In the genomic region with DNA sequence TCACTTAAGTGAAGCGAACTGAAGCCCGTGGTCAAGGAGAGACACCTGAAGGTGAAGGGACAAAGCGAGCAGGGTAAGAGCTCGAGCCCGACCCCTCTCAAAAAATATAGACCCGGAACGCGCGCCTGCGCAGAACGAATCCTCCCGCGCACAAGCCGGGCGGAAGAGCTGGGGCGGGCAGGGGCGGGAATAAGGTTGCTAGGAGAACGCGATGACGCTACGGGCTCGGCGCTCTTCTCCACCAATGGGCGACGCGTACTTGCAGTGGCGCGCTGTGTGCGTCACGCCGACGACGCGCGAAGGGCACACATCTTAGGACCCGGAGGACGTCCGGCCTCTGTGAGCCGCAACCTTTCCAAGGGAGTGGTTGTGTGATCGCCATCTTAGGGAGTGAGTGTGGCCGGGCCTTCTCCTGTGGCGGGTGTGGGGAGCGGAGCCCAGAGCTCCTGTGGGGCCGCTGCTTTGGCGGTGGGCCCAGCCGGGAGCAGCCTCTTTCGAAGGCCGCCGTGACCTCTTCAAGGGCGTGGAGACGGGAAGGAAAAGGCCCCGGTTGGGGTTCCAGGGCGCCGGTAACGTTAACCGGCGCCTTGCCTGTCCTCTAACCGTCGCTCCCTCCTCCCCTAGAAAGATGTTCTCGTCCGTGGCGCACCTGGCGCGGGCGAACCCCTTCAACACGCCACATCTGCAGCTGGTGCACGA, we compare ENCODE assay signal across 8 cellular contexts. TPM values are rescaled to one million over a fixed set of nuclear protein-coding genes. Genes with fewer than 3 reads are reported as not detected.
DNase-seq lines count a peak whose midpoint lies in the region; ATAC-seq and TF ChIP-seq lines count a peak whose summit lies in the region.

A gene (plus strand): TSS at position 336 of the 699 bp plus-strand sequence. CDS start 293 bp downstream, at position 629.

- TF ChIP-seq CTCF in DOHH2 (IDR thresholded peaks at IDR 0.05; ENCODE audit: low read depth, low read length, poor library complexity, severe bottlenecking) (no peak), GM23338 (conservative IDR thresholded peaks at IDR 0.05; ENCODE audit: low read depth in 2 of 2) (peak in 1 of 2 experiments; percentile 22; a peak in 2 of 4 replicates)

- H3K36me3 Mint-ChIP-seq in GM23338 (ENCODE audit: low read depth) = peaks cover 45% of the 10 kb centered on the region
- peaks cover 0 to 26% (median 9%) of the 10 kb centered on the region in 5 donors for H3K36me3 Mint-ChIP-seq in naive thymus-derived CD4-positive, alpha-beta T cell
- peaks cover 12 to 24% of the 10 kb centered on the region in 2 donors for H3K36me3 Mint-ChIP-seq in stimulated activated naive B cell treated with anti-CD40 and anti-IgM and Interleukin-4, amounts not matched to agents 10 μg/mL and 1 μg/mL and 100 μg/mL, for 72 hours

- peaks cover 50% of the 10 kb centered on the region for H3K36me3 ChIP-seq in DOHH2 (ENCODE audit: control insufficient read depth, low read length)
- peaks cover 32% of the 10 kb centered on the region for H3K36me3 ChIP-seq in GM23338 (ENCODE audit: insufficient read depth)
- H3K36me3 ChIP-seq in naive thymus-derived CD4-positive, alpha-beta T cell (ENCODE audit: control insufficient read depth in 2 of 3, insufficient read depth in 3 of 3, low read length in 3 of 3) = peaks cover 0 to 28% (median 11%) of the 10 kb centered on the region in 3 experiments

- H3K27ac ChIP-seq in DOHH2 (ENCODE audit: low read depth, low read length) (peak within 1 kb of the TSS; percentile 71), GM23338 (ENCODE audit: low read depth) (peak within 1 kb of the TSS; percentile 91)
- H3K27ac ChIP-seq in naive thymus-derived CD4-positive, alpha-beta T cell (ENCODE audit: low read depth, low read length) = peak within 1 kb of the TSS; percentile 95

- H4K20me1 ChIP-seq in DOHH2 (ENCODE audit: control insufficient read depth, insufficient read depth, low read depth, low read length) (peaks cover 34% of the 10 kb centered on the region; the same call in 1 of the 2 replicates), GM23338 (replicated peaks; ENCODE audit: insufficient read depth) (peaks cover 41% of the 10 kb centered on the region)

- H3K79me2 ChIP-seq in DOHH2 (ENCODE audit: control insufficient read depth, low read length) = peaks cover 57% of the 10 kb centered on the region
- peaks cover 45% of the 10 kb centered on the region for H3K79me2 ChIP-seq in GM23338 (replicated peaks; ENCODE audit: insufficient read depth)

- H3K4me3 ChIP-seq in DOHH2 (ENCODE audit: low read length) (peak within 1 kb of the TSS; percentile 88), GM23338 (peak within 1 kb of the TSS; percentile 80)
- H3K4me3 ChIP-seq in naive thymus-derived CD4-positive, alpha-beta T cell (ENCODE audit: low read length) = peak within 1 kb of the TSS; percentile 80

- no peaks in the 10 kb centered on the region for H3K9me3 Mint-ChIP-seq in GM23338
- no peaks in the 10 kb centered on the region for H3K9me3 Mint-ChIP-seq in naive thymus-derived CD4-positive, alpha-beta T cell
- no peaks in the 10 kb centered on the region for H3K9me3 Mint-ChIP-seq in stimulated activated naive B cell treated with anti-CD40 and anti-IgM and Interleukin-4, amounts not matched to agents 10 μg/mL and 1 μg/mL and 100 μg/mL, for 72 hours

- H3K9me2 ChIP-seq in DOHH2 (replicated peaks; ENCODE audit: control insufficient read depth, low read length) (no peaks in the 10 kb centered on the region), GM23338 (ENCODE audit: insufficient read depth) (no peaks in the 10 kb centered on the region)

- H3K4me2 ChIP-seq in DOHH2 (ENCODE audit: low read length) = peak within 1 kb of the TSS; percentile 84
- H3K4me2 ChIP-seq in GM23338 = peak within 1 kb of the TSS; percentile 80

- H3K4me3 Mint-ChIP-seq in GM23338 = peak within 1 kb of the TSS; percentile 97
- H3K4me3 Mint-ChIP-seq in naive thymus-derived CD4-positive, alpha-beta T cell = peak within 1 kb of the TSS; percentile 88 to 99 (median 96)
- H3K4me3 Mint-ChIP-seq in stimulated activated naive B cell treated with anti-CD40 and anti-IgM and Interleukin-4, amounts not matched to agents 10 μg/mL and 1 μg/mL and 100 μg/mL, for 72 hours = peak within 1 kb of the TSS; percentile 94 to 95

- peak within 1 kb of the TSS; percentile 25; the same call in 1 of the 2 replicates for H2AFZ ChIP-seq in GM23338

- intact Hi-C loops in naive thymus-derived CD4-positive, alpha-beta T cell (cut with micrococcal nuclease) = loop anchor here (1.0 to 10.0 kb wide), 13 partner anchors 26 to 1687 kb away; a partner anchor contains a TSS

- H3K4me1 ChIP-seq in DOHH2 (ENCODE audit: control insufficient read depth, low read length) (peaks cover 26% of the 10 kb centered on the region), GM23338 (ENCODE audit: insufficient read depth) (peaks cover 5% of the 10 kb centered on the region)
- H3K4me1 ChIP-seq in naive thymus-derived CD4-positive, alpha-beta T cell (ENCODE audit: control insufficient read depth in 2 of 2, insufficient read depth in 2 of 2, low read length in 2 of 2) = peaks cover 17 to 22% of the 10 kb centered on the region in 2 donors

- DNase-seq in GM23338 (ENCODE audit: low spot score) (peak; percentile 97), LHCN-M2 (ENCODE audit: low read depth) (peak; percentile 98), RPMI8226 (peak; percentile 98), fibroblast of gingiva (ENCODE audit: low read depth) (peak; percentile 99)
- peak; percentile 90 to 93 for DNase-seq in activated T-helper 1 cell treated with anti-CD3 and anti-CD28 coated beads, Interleukin-2, amount 50 U/mL, for 16 hours (ENCODE audit: low read depth in 1 of 2, low spot score in 1 of 2)
- DNase-seq in naive thymus-derived CD4-positive, alpha-beta T cell = peak; percentile 79 to 96 (median 92)
- DNase-seq in stimulated activated naive B cell treated with anti-CD40 and anti-IgM and Interleukin-4, amounts not matched to agents 10 μg/mL and 1 μg/mL and 100 μg/mL, for 72 hours = peak; percentile 91

- H3K27ac Mint-ChIP-seq in GM23338 = peak within 1 kb of the TSS; percentile 99
- H3K27ac Mint-ChIP-seq in naive thymus-derived CD4-positive, alpha-beta T cell = peak within 1 kb of the TSS; percentile 98 to 100 (median 99)
- H3K27ac Mint-ChIP-seq in stimulated activated naive B cell treated with anti-CD40 and anti-IgM and Interleukin-4, amounts not matched to agents 10 μg/mL and 1 μg/mL and 100 μg/mL, for 72 hours = peak within 1 kb of the TSS; percentile 99

- CTCF ChIA-PET in naive thymus-derived CD4-positive, alpha-beta T cell (lab: Charles Lee) = interaction anchor here (0.8 to 3.0 kb wide), 6 partner anchors 18 to 102 kb away, joined by 3 to 12 read pairs (median 5); no protein-coding TSS in a partner anchor

- H3F3A ChIP-seq in DOHH2 (ENCODE audit: control insufficient read depth, insufficient read depth) (peaks cover 32% of the 10 kb centered on the region), GM23338 (replicated peaks; ENCODE audit: low read depth) (peaks cover 9% of the 10 kb centered on the region; the same call in 1 of the 2 replicates)

- no peaks in the 10 kb centered on the region for H3K27me3 ChIP-seq in DOHH2 (ENCODE audit: control insufficient read depth, low read length)
- no peaks in the 10 kb centered on the region for H3K27me3 ChIP-seq in GM23338 (ENCODE audit: insufficient read depth)
- no peaks in the 10 kb centered on the region for H3K27me3 ChIP-seq in naive thymus-derived CD4-positive, alpha-beta T cell (ENCODE audit: control insufficient read depth in 2 of 2, insufficient read depth in 2 of 2, low read length in 2 of 2)

- H3K27me3 Mint-ChIP-seq in GM23338 (ENCODE audit: insufficient read depth, low read depth, poor library complexity) = peaks cover 8% of the 10 kb centered on the region
- H3K27me3 Mint-ChIP-seq in naive thymus-derived CD4-positive, alpha-beta T cell = peaks cover 0 to 2% (median 0%) of the 10 kb centered on the region in 5 donors
- H3K27me3 Mint-ChIP-seq in stimulated activated naive B cell treated with anti-CD40 and anti-IgM and Interleukin-4, amounts not matched to agents 10 μg/mL and 1 μg/mL and 100 μg/mL, for 72 hours = no peaks in the 10 kb centered on the region

- peak; percentile 97 for ATAC-seq in GM23338
- ATAC-seq in naive thymus-derived CD4-positive, alpha-beta T cell = peak; percentile 98
- peak; percentile 98 to 99 for ATAC-seq in stimulated activated naive B cell treated with anti-CD40 and anti-IgM and Interleukin-4, amounts not matched to agents 10 μg/mL and 1 μg/mL and 100 μg/mL, for 72 hours (replicated peaks)

- peaks cover 14% of the 10 kb centered on the region; the same call in 2 of the 3 replicates for H3K4me1 Mint-ChIP-seq in GM23338
- H3K4me1 Mint-ChIP-seq in naive thymus-derived CD4-positive, alpha-beta T cell = peaks cover 20 to 48% (median 36%) of the 10 kb centered on the region in 7 donors
- H3K4me1 Mint-ChIP-seq in stimulated activated naive B cell treated with anti-CD40 and anti-IgM and Interleukin-4, amounts not matched to agents 10 μg/mL and 1 μg/mL and 100 μg/mL, for 72 hours = peaks cover 6 to 29% of the 10 kb centered on the region in 2 donors

- POLR2A ChIA-PET in naive thymus-derived CD4-positive, alpha-beta T cell (lab: Charles Lee) = interaction anchor here (0.5 to 4.5 kb wide), 15 partner anchors 12 to 91 kb away, joined by 3 to 55 read pairs (median 6); a partner anchor contains a TSS

- H3K9me3 ChIP-seq in DOHH2 (ENCODE audit: control insufficient read depth, insufficient read depth, low read length) = no peaks in the 10 kb centered on the region
- H3K9me3 ChIP-seq in naive thymus-derived CD4-positive, alpha-beta T cell (ENCODE audit: control insufficient read depth in 2 of 3, low read length in 3 of 3) = no peaks in the 10 kb centered on the region

TF ChIP-seq in GM23338, 12 proteins besides CTCF, POLR2A, EP300 and RAD21 (continues in another document):
- TF ChIP-seq CREB1 (CRISPR knock-in tag; IDR thresholded peaks at IDR 0.05; ENCODE audit: low read depth) (peak; percentile 99), STAT1 (IDR thresholded peaks at IDR 0.05; ENCODE audit: unreplicated experiment) (no peak), ZNF114 (CRISPR knock-in tag; IDR thresholded peaks at IDR 0.05) (no peak), ZNF331 (CRISPR knock-in tag; IDR thresholded peaks at IDR 0.05; ENCODE audit: low read depth) (no peak)
- TF ChIP-seq, protein P1, sequence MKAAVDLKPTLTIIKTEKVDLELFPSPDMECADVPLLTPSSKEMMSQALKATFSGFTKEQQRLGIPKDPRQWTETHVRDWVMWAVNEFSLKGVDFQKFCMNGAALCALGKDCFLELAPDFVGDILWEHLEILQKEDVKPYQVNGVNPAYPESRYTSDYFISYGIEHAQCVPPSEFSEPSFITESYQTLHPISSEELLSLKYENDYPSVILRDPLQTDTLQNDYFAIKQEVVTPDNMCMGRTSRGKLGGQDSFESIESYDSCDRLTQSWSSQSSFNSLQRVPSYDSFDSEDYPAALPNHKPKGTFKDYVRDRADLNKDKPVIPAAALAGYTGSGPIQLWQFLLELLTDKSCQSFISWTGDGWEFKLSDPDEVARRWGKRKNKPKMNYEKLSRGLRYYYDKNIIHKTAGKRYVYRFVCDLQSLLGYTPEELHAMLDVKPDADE (IDR thresholded peaks at IDR 0.05) = peak; percentile 79

RNA-seq across cellular contexts. Expression of the gene that starts here (rescaled TPM):
- total RNA-seq in GM23338 (2014; rRNA removed; shearing (Covaris generic)) = 703 and 844 TPM in 2 replicates
- 676 and 732 TPM in 2 replicates for polyA plus RNA-seq in GM23338 (2016; fragmentation: Nextera tagmentation; extraction: Ambion mirVana)
- 843 and 924 TPM in 2 replicates for total RNA-seq in LHCN-M2 (2014; rRNA removed)
- polyA plus RNA-seq in LHCN-M2 (2012) = 773 TPM
- total RNA-seq in naive thymus-derived CD4-positive, alpha-beta T cell = 100 to 1,000 TPM; 234 to 448 (median 353) TPM
- 100 to 1,000 TPM; 267 to 314 TPM for polyA plus RNA-seq in naive thymus-derived CD4-positive, alpha-beta T cell

Comparison
In these comparisons a context has a peak if more than half of its experiments do, and no peak if none do; other contexts are left out.
1. Peak in every context shown above with its lines: DNase-seq, ATAC-seq, H3K4me3 ChIP-seq and H3K27ac ChIP-seq.